In the genomic region with DNA sequence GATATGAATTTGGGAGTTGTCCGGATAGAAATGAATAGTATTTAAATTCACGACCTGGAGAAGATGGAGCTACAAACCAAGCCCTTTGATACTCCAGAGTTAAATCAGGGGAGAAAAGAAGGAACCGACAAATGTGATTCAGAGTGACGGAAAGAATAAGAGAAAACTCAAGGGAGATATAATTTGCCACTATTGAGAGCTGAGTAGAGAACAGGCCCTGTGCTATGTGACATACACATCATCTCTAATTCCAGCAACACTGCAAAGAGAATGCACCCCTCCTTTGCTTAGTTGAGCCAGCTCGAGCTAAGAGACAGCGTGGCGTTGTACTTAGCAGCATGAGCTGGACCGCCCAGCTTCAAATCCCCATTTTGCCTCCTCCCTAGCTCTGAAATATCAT, we compare ENCODE assay signal across 8 cellular contexts.
"Had no signal": no experiment of that assay in that cellular context is flagged by ENCODE, and none has a peak within 500 bp of the region (broad histone marks: within the 10 kb centered on the region; RNA-seq: fewer than 3 reads in every experiment).

No MANE protein-coding gene starts in this region.

- H3K36me3 ChIP-seq: HAP-1 had no signal

- H3K9me3 ChIP-seq: HAP-1 had no signal

- H3K27ac ChIP-seq: GM23248 had no signal

- DNase-seq: GM23248, GOT3, H7, H9, HCEC 1CT, HFFc6 had no signal

- H3K9ac ChIP-seq: GM23248 had no signal

- H3K4me3 ChIP-seq: GM23248, GM23338, HAP-1 had no signal

- H2AFZ ChIP-seq: GM23248 had no signal

- H3K4me2 ChIP-seq: GM23338 had no signal
